Comparison of ENCODE assay signal across 9 cellular contexts in the genomic region with DNA sequence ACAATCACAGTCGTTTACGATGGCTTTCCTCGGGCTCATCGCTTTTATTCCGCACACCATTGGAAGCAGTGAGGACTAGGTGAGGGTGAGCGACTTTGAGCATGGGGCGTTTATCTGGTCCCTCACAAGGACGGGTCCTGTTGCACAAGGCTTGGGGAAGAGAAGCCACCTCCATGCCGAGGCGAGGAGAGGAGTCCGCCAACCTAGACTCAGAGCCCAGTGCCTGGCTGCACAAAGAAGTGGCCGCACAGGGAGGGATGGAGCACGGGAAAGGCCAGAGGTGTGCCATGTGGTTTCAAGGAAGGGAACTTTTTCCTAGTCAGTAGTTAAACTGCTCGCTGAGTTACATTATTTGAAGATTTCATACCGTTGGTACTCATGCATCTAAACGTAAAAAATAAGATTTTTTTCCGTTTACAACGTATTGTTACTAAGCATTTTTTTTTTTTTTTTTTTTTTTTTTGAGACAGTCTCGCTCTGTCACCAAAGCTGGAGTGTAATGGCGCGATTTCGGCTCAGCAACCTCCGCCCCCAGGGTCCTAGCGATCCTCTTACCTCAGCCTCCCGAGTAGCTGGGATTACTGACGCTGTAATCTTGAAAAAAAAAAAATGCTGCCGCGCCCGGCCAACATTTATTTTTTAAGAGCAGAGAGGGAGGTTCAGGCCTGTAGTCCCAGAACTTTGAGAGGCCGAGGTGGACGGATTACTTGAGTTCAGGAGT. TPM values are rescaled to one million over a fixed set of nuclear protein-coding genes. Genes with fewer than 3 reads are reported as not detected.
DNase-seq lines count a peak whose midpoint lies in the region; ATAC-seq and TF ChIP-seq lines count a peak whose summit lies in the region.
"Had no signal": no experiment of that assay in that cellular context is flagged by ENCODE, and none has a peak within 500 bp of the region (broad histone marks: within the 10 kb centered on the region; RNA-seq: fewer than 3 reads in every experiment).

No MANE protein-coding gene starts in this region.

- H3K4me3 Mint-ChIP-seq in CD8-positive, alpha-beta T cell: peak overlapping the region; percentile 76
- H3K4me3 Mint-ChIP-seq in HFFc6 (peak overlapping the region; percentile 86), nephron progenitor cell (peak overlapping the region; percentile 97)

- no peak for DNase-seq in CD8-positive, alpha-beta T cell
- DNase-seq in HFFc6 (no peak), choroid plexus epithelial cell (ENCODE audit: low read depth) (peak; percentile 4), nephron progenitor cell (peak; percentile 39), kidney glomerular epithelial cell (lab: John Stamatoyannopoulos, UW) (no peak)
- DNase-seq: Karpas-422 had no signal

- CTCF ChIA-PET in CD8-positive, alpha-beta T cell (lab: Charles Lee): no interaction called here

- H3K36me3 ChIP-seq in CD8-positive, alpha-beta T cell (ENCODE audit: insufficient read depth, low read length): no peaks in the 10 kb centered on the region

- TF ChIP-seq CTCF in CD8-positive, alpha-beta T cell (IDR thresholded peaks at IDR 0.05): no peak
- TF ChIP-seq CTCF in HFFc6 (IDR thresholded peaks at IDR 0.05) (no peak), choroid plexus epithelial cell (conservative IDR thresholded peaks at IDR 0.05; ENCODE audit: low read depth, low read length) (no peak), nephron progenitor cell (IDR thresholded peaks at IDR 0.05) (no peak)

- POLR2A ChIA-PET in CD8-positive, alpha-beta T cell (lab: Charles Lee): no interaction called here

- no peak for ATAC-seq in CD8-positive, alpha-beta T cell
- ATAC-seq in HG02610 (IDR thresholded peaks at IDR 0.05; ENCODE audit: unreplicated experiment): no peak
- no peak for ATAC-seq in GM19467 (IDR thresholded peaks at IDR 0.05; ENCODE audit: unreplicated experiment)
- ATAC-seq in HG03108 (IDR thresholded peaks at IDR 0.05; ENCODE audit: unreplicated experiment): no peak

- H3K27me3 ChIP-seq in CD8-positive, alpha-beta T cell (ENCODE audit: insufficient read depth, low read length): peaks cover 30% of the 10 kb centered on the region

- H3K4me1 Mint-ChIP-seq in CD8-positive, alpha-beta T cell (ENCODE audit: low read depth): peaks cover 18% of the 10 kb centered on the region
- H3K4me1 Mint-ChIP-seq in HFFc6 (ENCODE audit: low read depth) (peaks cover 40% of the 10 kb centered on the region), nephron progenitor cell (peaks cover 52% of the 10 kb centered on the region)

- peaks cover 62% of the 10 kb centered on the region for H3K27me3 Mint-ChIP-seq in CD8-positive, alpha-beta T cell (ENCODE audit: low read depth)
- H3K27me3 Mint-ChIP-seq in HFFc6 (ENCODE audit: insufficient read depth): peaks cover 16% of the 10 kb centered on the region
- H3K27me3 Mint-ChIP-seq in nephron progenitor cell (ENCODE audit: low read depth, poor library complexity): no peaks in the 10 kb centered on the region

- peaks cover 2% of the 10 kb centered on the region for H3K9me3 Mint-ChIP-seq in CD8-positive, alpha-beta T cell
- H3K9me3 Mint-ChIP-seq in HFFc6 (peaks cover 7% of the 10 kb centered on the region; the same call in 1 of the 2 replicates), nephron progenitor cell (no peaks in the 10 kb centered on the region)

- H3K36me3 Mint-ChIP-seq in CD8-positive, alpha-beta T cell: no peaks in the 10 kb centered on the region
- H3K36me3 Mint-ChIP-seq in HFFc6 (ENCODE audit: low read depth): peaks cover 8% of the 10 kb centered on the region; the same call in 1 of the 2 replicates
- H3K36me3 Mint-ChIP-seq in nephron progenitor cell (ENCODE audit: low read depth): peaks cover 12% of the 10 kb centered on the region

- no peaks in the 10 kb centered on the region for H3K9me3 ChIP-seq in CD8-positive, alpha-beta T cell (ENCODE audit: low read length)

- H3K4me1 ChIP-seq in CD8-positive, alpha-beta T cell (ENCODE audit: insufficient read depth, low read length): peaks cover 21% of the 10 kb centered on the region

- no peak overlapping the region for H3K27ac Mint-ChIP-seq in CD8-positive, alpha-beta T cell
- H3K27ac Mint-ChIP-seq in HFFc6 (no peak overlapping the region), nephron progenitor cell (peak overlapping the region; percentile 99)

- H3K4me3 ChIP-seq in CD8-positive, alpha-beta T cell (ENCODE audit: low read depth, low read length): peak overlapping the region; percentile 22
- H3K4me3 ChIP-seq in choroid plexus epithelial cell (ENCODE audit: low read depth, low read length): peak overlapping the region; percentile 38

- intact Hi-C loops in CD8-positive, alpha-beta T cell (cut with DNase I, micrococcal nuclease): no loop called here

- H3K27ac ChIP-seq in CD8-positive, alpha-beta T cell (ENCODE audit: low read depth, low read length): no peak overlapping the region

RNA-seq across cellular contexts. Expression of a gene that starts 0.9 kb away (rescaled TPM):
- not detected for total RNA-seq in CD8-positive, alpha-beta T cell
- under 1 TPM; 0.09 to 0.17 (median 0.13) TPM for total RNA-seq in HFFc6 (2021; fragmentation: NEBNext Ultra II Directional; extraction: Animal tissue kit (Norgen Biotek cat#: 25700))

Comparison
In these comparisons a context has a peak if more than half of its experiments do, and no peak if none do; other contexts are left out.
1. DNase-seq: peak in choroid plexus epithelial cell (single experiment) and nephron progenitor cell (single experiment); none in CD8-positive, alpha-beta T cell (0 of 7), HFFc6 (single experiment) and kidney glomerular epithelial cell (single experiment).
2. Peak in every context shown above with its lines, with median percentiles within 50 percentile points of each other: H3K4me3 Mint-ChIP-seq.